In the genomic region with DNA sequence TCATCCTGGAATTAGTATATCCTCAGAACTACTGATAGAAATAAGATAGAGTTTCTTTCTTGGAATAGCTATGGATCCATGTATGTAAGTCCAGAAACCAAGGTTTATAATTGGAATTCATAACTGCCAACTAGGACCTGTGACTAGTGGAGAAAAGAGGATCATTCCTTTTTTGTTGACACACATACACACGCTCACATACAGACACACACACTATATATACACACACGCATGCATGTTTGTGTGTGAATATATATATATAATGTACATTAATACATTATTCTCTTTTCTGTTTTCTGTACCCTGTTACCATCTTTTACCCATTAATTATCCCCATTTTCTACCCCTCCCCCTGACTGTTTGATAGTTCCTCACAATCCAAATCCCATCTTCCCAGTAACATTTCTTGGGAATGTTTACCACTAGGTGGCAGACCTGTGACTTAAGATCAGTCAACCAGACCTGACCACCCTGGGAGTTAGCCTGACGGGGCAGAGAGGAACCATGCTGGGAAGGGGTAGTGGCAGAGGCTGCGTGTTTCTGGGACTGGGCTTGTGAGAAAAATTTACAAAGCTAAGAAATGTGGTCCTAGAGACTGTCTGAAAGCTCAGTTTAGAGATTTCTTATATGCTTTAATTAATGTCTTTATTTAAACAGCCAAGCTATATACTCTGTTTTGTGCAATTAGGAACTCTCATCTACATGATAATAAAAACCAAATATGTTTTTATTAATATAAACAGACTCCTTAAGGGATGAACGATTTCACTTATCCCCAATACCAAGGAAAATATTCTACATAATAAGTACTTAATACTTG, we compare ENCODE assay signal across 9 cellular contexts.
DNase-seq lines count a peak whose midpoint lies in the region; ATAC-seq and TF ChIP-seq lines count a peak whose summit lies in the region.
"Had no signal": no experiment of that assay in that cellular context is flagged by ENCODE, and none has a peak within 500 bp of the region (broad histone marks: within the 10 kb centered on the region; RNA-seq: fewer than 3 reads in every experiment).

No MANE protein-coding gene starts in this region.

- H3K27me3 ChIP-seq in colonic mucosa (no peaks in the 10 kb centered on the region), right lobe of liver (no peaks in the 10 kb centered on the region)

- TF ChIP-seq CTCF in colonic mucosa (IDR thresholded peaks at IDR 0.05) (peak; percentile 48), right lobe of liver (IDR thresholded peaks at IDR 0.05) (peak; percentile 45 to 61 (median 54))

- DNase-seq in SIG-M5 treated with dmso at 0.1 percent for 504 hours (lab: John Stamatoyannopoulos, UW; ENCODE audit: unreplicated experiment) = peak; percentile 49
- DNase-seq in SIG-M5 (lab: John Stamatoyannopoulos, UW) = no peak
- peak; percentile 78 for DNase-seq in NCI-H748 (lab: John Stamatoyannopoulos, UW; ENCODE audit: unreplicated experiment)
- peak; percentile 32 for DNase-seq in colonic mucosa
- no peak for DNase-seq in right lobe of liver
- DNase-seq: CD4-positive, CD25-positive, alpha-beta regulatory T cell had no signal

- H3K9ac ChIP-seq in colonic mucosa (ENCODE audit: low read depth in 2 of 2, low read length in 2 of 2) = no peak overlapping the region

- no peaks in the 10 kb centered on the region for H3K9me3 ChIP-seq in colonic mucosa
- no peaks in the 10 kb centered on the region for H3K9me3 ChIP-seq in right lobe of liver

- H3K4me1 ChIP-seq in colonic mucosa (no peaks in the 10 kb centered on the region), right lobe of liver (no peaks in the 10 kb centered on the region)

- intact Hi-C loops in colonic mucosa (cut with DNase I) (no loop called here), right lobe of liver (cut with DNase I) (no loop called here)

- 39% methylated on average over 5 of the region's 5 CpGs for WGBS in right lobe of liver (ENCODE audit: insufficient coverage, low coverage, low lambda C conversion rate, missing lambda C conversion rate)

- peak; percentile 66 for ATAC-seq in HG03159 (IDR thresholded peaks at IDR 0.05; ENCODE audit: unreplicated experiment)
- ATAC-seq in right lobe of liver = peak; percentile 83 to 88 (median 86)
- ATAC-seq in GM18907 (IDR thresholded peaks at IDR 0.05; ENCODE audit: unreplicated experiment) = no peak
- ATAC-seq in GM21825 (IDR thresholded peaks at IDR 0.05; ENCODE audit: unreplicated experiment) = no peak

- no peak for TF ChIP-seq POLR2A in right lobe of liver (IDR thresholded peaks at IDR 0.05)

- H3K27ac ChIP-seq in colonic mucosa (no peak overlapping the region), right lobe of liver (no peak overlapping the region)

- H3K4me3 ChIP-seq in colonic mucosa (no peak overlapping the region), right lobe of liver (no peak overlapping the region)

- no peaks in the 10 kb centered on the region for H3K36me3 ChIP-seq in colonic mucosa
- no peaks in the 10 kb centered on the region for H3K36me3 ChIP-seq in right lobe of liver

Comparison
In these comparisons a context has a peak if more than half of its experiments do, and no peak if none do; other contexts are left out.
1. DNase-seq: peak in SIG-M5 treated with dmso at 0.1 percent for 504 hours (single experiment), NCI-H748 (single experiment) and colonic mucosa (single experiment); none in SIG-M5 (single experiment) and right lobe of liver (0 of 3).
2. ATAC-seq: peak in HG03159 (single experiment) and right lobe of liver (4 of 4); none in GM18907 (single experiment) and GM21825 (single experiment).